ENCODE assay signal across 1 cellular context in the genomic region with DNA sequence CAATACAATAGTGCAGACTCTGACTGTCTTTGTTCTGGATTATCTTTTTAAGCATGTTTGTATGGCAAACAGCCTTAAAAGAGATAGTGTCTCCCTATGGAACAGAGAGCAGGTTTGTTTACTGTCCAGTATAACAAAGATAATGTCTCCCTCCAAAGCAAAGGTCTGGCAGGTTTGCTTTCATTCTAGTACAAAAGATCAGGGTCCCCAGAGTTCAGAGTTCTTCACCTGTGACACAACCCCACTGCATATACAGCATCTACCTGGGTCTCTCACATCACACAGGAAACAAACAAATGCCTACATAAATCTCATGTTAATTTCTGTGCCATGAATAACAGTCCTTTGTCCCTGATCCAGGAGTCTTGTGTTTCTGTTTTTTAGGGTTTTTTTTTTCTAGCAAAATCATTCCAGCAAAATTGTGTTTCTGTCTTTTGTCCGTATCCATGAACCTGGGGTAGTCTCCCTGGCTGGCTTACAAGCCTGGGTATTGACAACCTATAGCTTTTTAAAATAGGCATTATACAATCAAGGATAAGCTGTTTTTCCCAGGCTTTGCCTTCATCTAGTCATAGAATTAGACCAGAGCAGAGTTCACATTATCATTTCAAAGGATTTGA.
A peak's percentile ranks its signal among the peaks of the same experiment; 100 is the strongest.
TF ChIP-seq lines count a peak whose summit lies in the region.

No MANE protein-coding gene starts in this region.

TF ChIP-seq in HepG2, 621 proteins besides CTCF, POLR2A, EP300 and RAD21 (continued from another document and continues in another):
- TF ChIP-seq, protein P1, sequence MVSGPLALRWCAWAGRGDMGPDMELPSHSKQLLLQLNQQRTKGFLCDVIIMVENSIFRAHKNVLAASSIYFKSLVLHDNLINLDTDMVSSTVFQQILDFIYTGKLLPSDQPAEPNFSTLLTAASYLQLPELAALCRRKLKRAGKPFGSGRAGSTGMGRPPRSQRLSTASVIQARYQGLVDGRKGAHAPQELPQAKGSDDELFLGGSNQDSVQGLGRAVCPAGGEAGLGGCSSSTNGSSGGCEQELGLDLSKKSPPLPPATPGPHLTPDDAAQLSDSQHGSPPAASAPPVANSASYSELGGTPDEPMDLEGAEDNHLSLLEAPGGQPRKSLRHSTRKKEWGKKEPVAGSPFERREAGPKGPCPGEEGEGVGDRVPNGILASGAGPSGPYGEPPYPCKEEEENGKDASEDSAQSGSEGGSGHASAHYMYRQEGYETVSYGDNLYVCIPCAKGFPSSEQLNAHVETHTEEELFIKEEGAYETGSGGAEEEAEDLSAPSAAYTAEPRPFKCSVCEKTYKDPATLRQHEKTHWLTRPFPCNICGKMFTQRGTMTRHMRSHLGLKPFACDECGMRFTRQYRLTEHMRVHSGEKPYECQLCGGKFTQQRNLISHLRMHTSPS (CRISPR knock-in tag; IDR thresholded peaks at IDR 0.05; ENCODE audit: low read depth) = no peak
- no peak for TF ChIP-seq ZNF850 (CRISPR knock-in tag; conservative IDR thresholded peaks at IDR 0.05)
- TF ChIP-seq, protein P2, sequence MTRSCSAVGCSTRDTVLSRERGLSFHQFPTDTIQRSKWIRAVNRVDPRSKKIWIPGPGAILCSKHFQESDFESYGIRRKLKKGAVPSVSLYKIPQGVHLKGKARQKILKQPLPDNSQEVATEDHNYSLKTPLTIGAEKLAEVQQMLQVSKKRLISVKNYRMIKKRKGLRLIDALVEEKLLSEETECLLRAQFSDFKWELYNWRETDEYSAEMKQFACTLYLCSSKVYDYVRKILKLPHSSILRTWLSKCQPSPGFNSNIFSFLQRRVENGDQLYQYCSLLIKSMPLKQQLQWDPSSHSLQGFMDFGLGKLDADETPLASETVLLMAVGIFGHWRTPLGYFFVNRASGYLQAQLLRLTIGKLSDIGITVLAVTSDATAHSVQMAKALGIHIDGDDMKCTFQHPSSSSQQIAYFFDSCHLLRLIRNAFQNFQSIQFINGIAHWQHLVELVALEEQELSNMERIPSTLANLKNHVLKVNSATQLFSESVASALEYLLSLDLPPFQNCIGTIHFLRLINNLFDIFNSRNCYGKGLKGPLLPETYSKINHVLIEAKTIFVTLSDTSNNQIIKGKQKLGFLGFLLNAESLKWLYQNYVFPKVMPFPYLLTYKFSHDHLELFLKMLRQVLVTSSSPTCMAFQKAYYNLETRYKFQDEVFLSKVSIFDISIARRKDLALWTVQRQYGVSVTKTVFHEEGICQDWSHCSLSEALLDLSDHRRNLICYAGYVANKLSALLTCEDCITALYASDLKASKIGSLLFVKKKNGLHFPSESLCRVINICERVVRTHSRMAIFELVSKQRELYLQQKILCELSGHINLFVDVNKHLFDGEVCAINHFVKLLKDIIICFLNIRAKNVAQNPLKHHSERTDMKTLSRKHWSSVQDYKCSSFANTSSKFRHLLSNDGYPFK (CRISPR knock-in tag; IDR thresholded peaks at IDR 0.05; ENCODE audit: borderline replicate concordance) = no peak
- TF ChIP-seq, protein P3, sequence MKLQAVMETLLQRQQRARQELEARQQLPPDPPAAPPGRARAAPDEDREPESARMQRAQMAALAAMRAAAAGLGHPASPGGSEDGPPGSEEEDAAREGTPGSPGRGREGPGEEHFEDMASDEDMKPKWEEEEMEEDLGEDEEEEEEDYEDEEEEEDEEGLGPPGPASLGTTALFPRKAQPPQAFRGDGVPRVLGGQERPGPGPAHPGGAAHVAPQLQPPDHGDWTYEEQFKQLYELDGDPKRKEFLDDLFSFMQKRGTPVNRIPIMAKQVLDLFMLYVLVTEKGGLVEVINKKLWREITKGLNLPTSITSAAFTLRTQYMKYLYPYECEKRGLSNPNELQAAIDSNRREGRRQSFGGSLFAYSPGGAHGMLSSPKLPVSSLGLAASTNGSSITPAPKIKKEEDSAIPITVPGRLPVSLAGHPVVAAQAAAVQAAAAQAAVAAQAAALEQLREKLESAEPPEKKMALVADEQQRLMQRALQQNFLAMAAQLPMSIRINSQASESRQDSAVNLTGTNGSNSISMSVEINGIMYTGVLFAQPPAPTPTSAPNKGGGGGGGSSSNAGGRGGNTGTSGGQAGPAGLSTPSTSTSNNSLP (IDR thresholded peaks at IDR 0.05; ENCODE audit: low read depth, low read length) = no peak
- TF ChIP-seq, protein P4, sequence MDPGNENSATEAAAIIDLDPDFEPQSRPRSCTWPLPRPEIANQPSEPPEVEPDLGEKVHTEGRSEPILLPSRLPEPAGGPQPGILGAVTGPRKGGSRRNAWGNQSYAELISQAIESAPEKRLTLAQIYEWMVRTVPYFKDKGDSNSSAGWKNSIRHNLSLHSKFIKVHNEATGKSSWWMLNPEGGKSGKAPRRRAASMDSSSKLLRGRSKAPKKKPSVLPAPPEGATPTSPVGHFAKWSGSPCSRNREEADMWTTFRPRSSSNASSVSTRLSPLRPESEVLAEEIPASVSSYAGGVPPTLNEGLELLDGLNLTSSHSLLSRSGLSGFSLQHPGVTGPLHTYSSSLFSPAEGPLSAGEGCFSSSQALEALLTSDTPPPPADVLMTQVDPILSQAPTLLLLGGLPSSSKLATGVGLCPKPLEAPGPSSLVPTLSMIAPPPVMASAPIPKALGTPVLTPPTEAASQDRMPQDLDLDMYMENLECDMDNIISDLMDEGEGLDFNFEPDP (CRISPR knock-in tag; conservative IDR thresholded peaks at IDR 0.05) = no peak
- no peak for TF ChIP-seq KAT7 (CRISPR knock-in tag; IDR thresholded peaks at IDR 0.05; ENCODE audit: borderline replicate concordance)
- TF ChIP-seq ZFP41 (CRISPR knock-in tag; IDR thresholded peaks at IDR 0.05; ENCODE audit: borderline replicate concordance) = no peak
- no peak for TF ChIP-seq TAF1 (CRISPR knock-in tag; IDR thresholded peaks at IDR 0.05)
- TF ChIP-seq, protein P5, sequence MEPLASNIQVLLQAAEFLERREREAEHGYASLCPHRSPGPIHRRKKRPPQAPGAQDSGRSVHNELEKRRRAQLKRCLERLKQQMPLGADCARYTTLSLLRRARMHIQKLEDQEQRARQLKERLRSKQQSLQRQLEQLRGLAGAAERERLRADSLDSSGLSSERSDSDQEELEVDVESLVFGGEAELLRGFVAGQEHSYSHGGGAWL (CRISPR knock-in tag; IDR thresholded peaks at IDR 0.05) = no peak; the same call in 1 of the 2 replicates
- no peak for TF ChIP-seq ZNF264 (CRISPR knock-in tag; IDR thresholded peaks at IDR 0.05)
- TF ChIP-seq ZNF891 (CRISPR knock-in tag; IDR thresholded peaks at IDR 0.05) = no peak
- TF ChIP-seq CHD4 (IDR thresholded peaks at IDR 0.05; ENCODE audit: borderline replicate concordance, low read length) = no peak
- peak; percentile 92 for TF ChIP-seq CREM (IDR thresholded peaks at IDR 0.05)
- TF ChIP-seq CREM (CRISPR knock-in tag; IDR thresholded peaks at IDR 0.05) = no peak
- TF ChIP-seq, protein P6, sequence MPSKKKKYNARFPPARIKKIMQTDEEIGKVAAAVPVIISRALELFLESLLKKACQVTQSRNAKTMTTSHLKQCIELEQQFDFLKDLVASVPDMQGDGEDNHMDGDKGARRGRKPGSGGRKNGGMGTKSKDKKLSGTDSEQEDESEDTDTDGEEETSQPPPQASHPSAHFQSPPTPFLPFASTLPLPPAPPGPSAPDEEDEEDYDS (CRISPR knock-in tag; IDR thresholded peaks at IDR 0.05) = no peak
- TF ChIP-seq NFE2 (CRISPR knock-in tag; IDR thresholded peaks at IDR 0.05) = no peak
- no peak for TF ChIP-seq POLR2AphosphoS5 (IDR thresholded peaks at IDR 0.05; ENCODE audit: low read depth, low read length)
- no peak for TF ChIP-seq ZSCAN20 (CRISPR knock-in tag; IDR thresholded peaks at IDR 0.05; ENCODE audit: borderline replicate concordance)
- no peak for TF ChIP-seq ZNF121 (CRISPR knock-in tag; IDR thresholded peaks at IDR 0.05)
- peak; percentile 56; the same call in 1 of the 2 replicates for TF ChIP-seq ZNF878 (CRISPR knock-in tag; IDR thresholded peaks at IDR 0.05)
- peak; percentile 20; the same call in 1 of the 2 replicates for TF ChIP-seq SALL1 (CRISPR knock-in tag; IDR thresholded peaks at IDR 0.05)
- TF ChIP-seq, protein P7, sequence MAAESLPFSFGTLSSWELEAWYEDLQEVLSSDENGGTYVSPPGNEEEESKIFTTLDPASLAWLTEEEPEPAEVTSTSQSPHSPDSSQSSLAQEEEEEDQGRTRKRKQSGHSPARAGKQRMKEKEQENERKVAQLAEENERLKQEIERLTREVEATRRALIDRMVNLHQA (CRISPR knock-in tag; IDR thresholded peaks at IDR 0.05) = no peak
- no peak for TF ChIP-seq RARG (CRISPR knock-in tag; IDR thresholded peaks at IDR 0.05; ENCODE audit: low read depth)
- no peak for TF ChIP-seq SPEN (CRISPR knock-in tag; IDR thresholded peaks at IDR 0.05; ENCODE audit: low read depth)
- TF ChIP-seq KLF6 (CRISPR knock-in tag; IDR thresholded peaks at IDR 0.05) = no peak
- no peak for TF ChIP-seq ATF7 (IDR thresholded peaks at IDR 0.05)
- no peak for TF ChIP-seq ATF7 (CRISPR knock-in tag; IDR thresholded peaks at IDR 0.05)
- peak; percentile 37; the same call in 1 of the 2 replicates for TF ChIP-seq ZNF670 (CRISPR knock-in tag; IDR thresholded peaks at IDR 0.05; ENCODE audit: borderline replicate concordance)
- TF ChIP-seq, protein P8, sequence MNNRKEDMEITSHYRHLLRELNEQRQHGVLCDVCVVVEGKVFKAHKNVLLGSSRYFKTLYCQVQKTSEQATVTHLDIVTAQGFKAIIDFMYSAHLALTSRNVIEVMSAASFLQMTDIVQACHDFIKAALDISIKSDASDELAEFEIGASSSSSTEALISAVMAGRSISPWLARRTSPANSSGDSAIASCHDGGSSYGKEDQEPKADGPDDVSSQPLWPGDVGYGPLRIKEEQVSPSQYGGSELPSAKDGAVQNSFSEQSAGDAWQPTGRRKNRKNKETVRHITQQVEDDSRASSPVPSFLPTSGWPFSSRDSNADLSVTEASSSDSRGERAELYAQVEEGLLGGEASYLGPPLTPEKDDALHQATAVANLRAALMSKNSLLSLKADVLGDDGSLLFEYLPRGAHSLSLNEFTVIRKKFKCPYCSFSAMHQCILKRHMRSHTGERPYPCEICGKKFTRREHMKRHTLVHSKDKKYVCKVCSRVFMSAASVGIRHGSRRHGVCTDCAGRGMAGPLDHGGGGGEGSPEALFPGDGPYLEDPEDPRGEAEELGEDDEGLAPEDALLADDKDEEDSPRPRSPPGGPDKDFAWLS (CRISPR knock-in tag; IDR thresholded peaks at IDR 0.05; ENCODE audit: borderline replicate concordance) = no peak
- no peak for TF ChIP-seq KDM1A (CRISPR knock-in tag; IDR thresholded peaks at IDR 0.05)
- TF ChIP-seq, protein P9, sequence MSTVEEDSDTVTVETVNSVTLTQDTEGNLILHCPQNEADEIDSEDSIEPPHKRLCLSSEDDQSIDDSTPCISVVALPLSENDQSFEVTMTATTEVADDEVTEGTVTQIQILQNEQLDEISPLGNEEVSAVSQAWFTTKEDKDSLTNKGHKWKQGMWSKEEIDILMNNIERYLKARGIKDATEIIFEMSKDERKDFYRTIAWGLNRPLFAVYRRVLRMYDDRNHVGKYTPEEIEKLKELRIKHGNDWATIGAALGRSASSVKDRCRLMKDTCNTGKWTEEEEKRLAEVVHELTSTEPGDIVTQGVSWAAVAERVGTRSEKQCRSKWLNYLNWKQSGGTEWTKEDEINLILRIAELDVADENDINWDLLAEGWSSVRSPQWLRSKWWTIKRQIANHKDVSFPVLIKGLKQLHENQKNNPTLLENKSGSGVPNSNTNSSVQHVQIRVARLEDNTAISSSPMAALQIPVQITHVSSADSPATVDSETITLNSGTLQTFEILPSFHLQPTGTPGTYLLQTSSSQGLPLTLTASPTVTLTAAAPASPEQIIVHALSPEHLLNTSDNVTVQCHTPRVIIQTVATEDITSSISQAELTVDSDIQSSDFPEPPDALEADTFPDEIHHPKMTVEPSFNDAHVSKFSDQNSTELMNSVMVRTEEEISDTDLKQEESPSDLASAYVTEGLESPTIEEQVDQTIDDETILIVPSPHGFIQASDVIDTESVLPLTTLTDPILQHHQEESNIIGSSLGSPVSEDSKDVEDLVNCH (CRISPR knock-in tag; IDR thresholded peaks at IDR 0.05) = no peak
- peak; percentile 96 for TF ChIP-seq NR2F6 (IDR thresholded peaks at IDR 0.05)
- TF ChIP-seq NR2F6 (CRISPR knock-in tag; IDR thresholded peaks at IDR 0.05) = peak; percentile 96
- no peak for TF ChIP-seq ZNF589 (CRISPR knock-in tag; conservative IDR thresholded peaks at IDR 0.05)
- TF ChIP-seq, protein P10, sequence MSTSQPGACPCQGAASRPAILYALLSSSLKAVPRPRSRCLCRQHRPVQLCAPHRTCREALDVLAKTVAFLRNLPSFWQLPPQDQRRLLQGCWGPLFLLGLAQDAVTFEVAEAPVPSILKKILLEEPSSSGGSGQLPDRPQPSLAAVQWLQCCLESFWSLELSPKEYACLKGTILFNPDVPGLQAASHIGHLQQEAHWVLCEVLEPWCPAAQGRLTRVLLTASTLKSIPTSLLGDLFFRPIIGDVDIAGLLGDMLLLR (CRISPR knock-in tag; IDR thresholded peaks at IDR 0.05) = no peak
- no peak for TF ChIP-seq SCMH1 (CRISPR knock-in tag; IDR thresholded peaks at IDR 0.05; ENCODE audit: borderline replicate concordance)
- peak; percentile 68 for TF ChIP-seq TEAD3 (CRISPR knock-in tag; optimal IDR thresholded peaks at IDR 0.05; ENCODE audit: borderline replicate concordance)
- no peak for TF ChIP-seq SRSF1 (optimal IDR thresholded peaks at IDR 0.05; ENCODE audit: low read depth, low read length)
- TF ChIP-seq, protein P11, sequence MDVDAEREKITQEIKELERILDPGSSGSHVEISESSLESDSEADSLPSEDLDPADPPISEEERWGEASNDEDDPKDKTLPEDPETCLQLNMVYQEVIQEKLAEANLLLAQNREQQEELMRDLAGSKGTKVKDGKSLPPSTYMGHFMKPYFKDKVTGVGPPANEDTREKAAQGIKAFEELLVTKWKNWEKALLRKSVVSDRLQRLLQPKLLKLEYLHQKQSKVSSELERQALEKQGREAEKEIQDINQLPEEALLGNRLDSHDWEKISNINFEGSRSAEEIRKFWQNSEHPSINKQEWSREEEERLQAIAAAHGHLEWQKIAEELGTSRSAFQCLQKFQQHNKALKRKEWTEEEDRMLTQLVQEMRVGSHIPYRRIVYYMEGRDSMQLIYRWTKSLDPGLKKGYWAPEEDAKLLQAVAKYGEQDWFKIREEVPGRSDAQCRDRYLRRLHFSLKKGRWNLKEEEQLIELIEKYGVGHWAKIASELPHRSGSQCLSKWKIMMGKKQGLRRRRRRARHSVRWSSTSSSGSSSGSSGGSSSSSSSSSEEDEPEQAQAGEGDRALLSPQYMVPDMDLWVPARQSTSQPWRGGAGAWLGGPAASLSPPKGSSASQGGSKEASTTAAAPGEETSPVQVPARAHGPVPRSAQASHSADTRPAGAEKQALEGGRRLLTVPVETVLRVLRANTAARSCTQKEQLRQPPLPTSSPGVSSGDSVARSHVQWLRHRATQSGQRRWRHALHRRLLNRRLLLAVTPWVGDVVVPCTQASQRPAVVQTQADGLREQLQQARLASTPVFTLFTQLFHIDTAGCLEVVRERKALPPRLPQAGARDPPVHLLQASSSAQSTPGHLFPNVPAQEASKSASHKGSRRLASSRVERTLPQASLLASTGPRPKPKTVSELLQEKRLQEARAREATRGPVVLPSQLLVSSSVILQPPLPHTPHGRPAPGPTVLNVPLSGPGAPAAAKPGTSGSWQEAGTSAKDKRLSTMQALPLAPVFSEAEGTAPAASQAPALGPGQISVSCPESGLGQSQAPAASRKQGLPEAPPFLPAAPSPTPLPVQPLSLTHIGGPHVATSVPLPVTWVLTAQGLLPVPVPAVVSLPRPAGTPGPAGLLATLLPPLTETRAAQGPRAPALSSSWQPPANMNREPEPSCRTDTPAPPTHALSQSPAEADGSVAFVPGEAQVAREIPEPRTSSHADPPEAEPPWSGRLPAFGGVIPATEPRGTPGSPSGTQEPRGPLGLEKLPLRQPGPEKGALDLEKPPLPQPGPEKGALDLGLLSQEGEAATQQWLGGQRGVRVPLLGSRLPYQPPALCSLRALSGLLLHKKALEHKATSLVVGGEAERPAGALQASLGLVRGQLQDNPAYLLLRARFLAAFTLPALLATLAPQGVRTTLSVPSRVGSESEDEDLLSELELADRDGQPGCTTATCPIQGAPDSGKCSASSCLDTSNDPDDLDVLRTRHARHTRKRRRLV (CRISPR knock-in tag; IDR thresholded peaks at IDR 0.05) = no peak
- TF ChIP-seq RORA (CRISPR knock-in tag; IDR thresholded peaks at IDR 0.05) = no peak
- TF ChIP-seq ZKSCAN8 (CRISPR knock-in tag; IDR thresholded peaks at IDR 0.05; ENCODE audit: borderline replicate concordance) = no peak
- TF ChIP-seq AHR (CRISPR knock-in tag; IDR thresholded peaks at IDR 0.05) = no peak
- TF ChIP-seq ZFAT (CRISPR knock-in tag; conservative IDR thresholded peaks at IDR 0.05) = no peak
- TF ChIP-seq KDM2A (CRISPR knock-in tag; IDR thresholded peaks at IDR 0.05; ENCODE audit: borderline replicate concordance, low read depth) = no peak
